ENCODE assay signal across 34 cellular contexts in genomic region chr17:79159471-79159870, GRCh38.
"Had no signal": no experiment of that assay in that cellular context is flagged by ENCODE, and none has a peak within 500 bp of the region (broad histone marks: within the 10 kb centered on the region; RNA-seq: fewer than 3 reads in every experiment).

No MANE protein-coding gene starts in this region.

- H3K4me1 ChIP-seq: adrenal gland, body of pancreas, esophagus squamous epithelium, gastroesophageal sphincter, heart right ventricle had no signal

- DNase-seq: activated B cell treated with CpG ODN at 0.5 μM for 24 hours; activated CD4-positive, alpha-beta memory T cell treated with anti-CD3 and anti-CD28 coated beads for 36 hours; activated CD4-positive, alpha-beta T cell treated with anti-CD3 and anti-CD28 coated beads for 36 hours; activated CD4-positive, alpha-beta T cell treated with anti-CD3 and anti-CD28 coated beads, Interleukin-2, amount 10 ng/mL, durations not matched to agents 24 days and 14 days; activated CD8-positive, alpha-beta memory T cell treated with anti-CD3 and anti-CD28 coated beads, Interleukin-2, amount 10 ng/mL, durations not matched to agents 7 days and 5 days; activated CD8-positive, alpha-beta memory T cell treated with anti-CD3 and anti-CD28 coated beads, Interleukin-2, amount 50 U/mL, for 4 hours; activated CD8-positive, alpha-beta T cell treated with anti-CD3 and anti-CD28 coated beads, Interleukin-2, amount 10 ng/mL, durations not matched to agents 7 days and 5 days; activated effector memory CD4-positive, alpha-beta T cell treated with anti-CD3 and anti-CD28 coated beads, Interleukin-2, amount 50 U/mL, for 16 hours; activated naive CD4-positive, alpha-beta T cell treated with anti-CD3 and anti-CD28 coated beads for 36 hours; activated naive CD8-positive, alpha-beta T cell treated with anti-CD3 and anti-CD28 coated beads for 36 hours; activated naive CD8-positive, alpha-beta T cell treated with anti-CD3 and anti-CD28 coated beads, Interleukin-2, amount 50 U/mL, for 24 hours; activated T-cell treated with anti-CD3 and anti-CD28 coated beads, Interleukin-2, amount 50 U/mL, for 1 hour; activated T-cell treated with anti-CD3 and anti-CD28 coated beads, Interleukin-2, amount 50 U/mL, for 48 hours; adrenal gland; amygdala; aorta; body of pancreas; cortex of kidney; dermis blood vessel endothelial cell; effector CD4-positive, alpha-beta T cell; effector memory CD8-positive, alpha-beta T cell; esophagus squamous epithelium; foreskin melanocyte; heart right ventricle; T-helper 2 cell had no signal

- H3K4me3 Mint-ChIP-seq: activated B cell treated with CpG ODN at 0.5 μM for 24 hours; activated CD4-positive, alpha-beta memory T cell treated with anti-CD3 and anti-CD28 coated beads for 36 hours; activated CD4-positive, alpha-beta T cell treated with anti-CD3 and anti-CD28 coated beads for 36 hours; activated CD4-positive, alpha-beta T cell treated with anti-CD3 and anti-CD28 coated beads, Interleukin-2, amount 10 ng/mL, durations not matched to agents 24 days and 14 days; activated CD8-positive, alpha-beta memory T cell treated with anti-CD3 and anti-CD28 coated beads, Interleukin-2, amount 10 ng/mL, durations not matched to agents 7 days and 5 days; activated CD8-positive, alpha-beta T cell treated with anti-CD3 and anti-CD28 coated beads, Interleukin-2, amount 10 ng/mL, durations not matched to agents 7 days and 5 days; activated naive CD4-positive, alpha-beta T cell treated with anti-CD3 and anti-CD28 coated beads for 36 hours; activated naive CD4-positive, alpha-beta T cell treated with anti-CD3 and anti-CD28 coated beads, Interleukin-2, amount 50 U/mL, for 24 hours; activated naive CD8-positive, alpha-beta T cell treated with anti-CD3 and anti-CD28 coated beads for 36 hours; activated naive CD8-positive, alpha-beta T cell treated with anti-CD3 and anti-CD28 coated beads, Interleukin-2, amount 50 U/mL, for 24 hours; activated T-helper 1 cell treated with anti-CD3 and anti-CD28 coated beads, Interleukin-12 subunit alpha, Interleukin-12 subunit beta, Interleukin-2, Interleukin-4 antibody, amounts not matched to agents 30 ng/mL and 10 ng/mL and 1 ng/mL, durations not matched to agents 14 hours and 24 hours and 36 hours; effector memory CD8-positive, alpha-beta T cell had no signal

- ATAC-seq: activated CD4-positive, alpha-beta T cell treated with anti-CD3 and anti-CD28 coated beads for 36 hours; activated CD4-positive, CD25-positive, alpha-beta regulatory T cell treated with anti-CD3 and anti-CD28 coated beads, Interleukin-2, amount 50 U/mL, for 24 hours; activated CD8-positive, alpha-beta memory T cell treated with anti-CD3 and anti-CD28 coated beads, Interleukin-2, amount 10 ng/mL, durations not matched to agents 7 days and 5 days; activated CD8-positive, alpha-beta T cell treated with anti-CD3 and anti-CD28 coated beads, Interleukin-2, amount 10 ng/mL, durations not matched to agents 7 days and 5 days; activated naive CD8-positive, alpha-beta T cell treated with anti-CD3 and anti-CD28 coated beads, Interleukin-2, amount 50 U/mL, for 24 hours; body of pancreas; effector memory CD8-positive, alpha-beta T cell; gastroesophageal sphincter; heart right ventricle had no signal

- H3K27ac Mint-ChIP-seq: activated B cell treated with CpG ODN at 0.5 μM for 24 hours; activated CD4-positive, alpha-beta memory T cell treated with anti-CD3 and anti-CD28 coated beads for 36 hours; activated CD4-positive, alpha-beta T cell treated with anti-CD3 and anti-CD28 coated beads for 36 hours; activated CD4-positive, alpha-beta T cell treated with anti-CD3 and anti-CD28 coated beads, Interleukin-2, amount 10 ng/mL, durations not matched to agents 24 days and 14 days; activated CD8-positive, alpha-beta memory T cell treated with anti-CD3 and anti-CD28 coated beads, Interleukin-2, amount 10 ng/mL, durations not matched to agents 7 days and 5 days; activated CD8-positive, alpha-beta T cell treated with anti-CD3 and anti-CD28 coated beads, Interleukin-2, amount 10 ng/mL, durations not matched to agents 7 days and 5 days; activated naive CD4-positive, alpha-beta T cell treated with anti-CD3 and anti-CD28 coated beads for 36 hours; activated naive CD8-positive, alpha-beta T cell treated with anti-CD3 and anti-CD28 coated beads for 36 hours; activated naive CD8-positive, alpha-beta T cell treated with anti-CD3 and anti-CD28 coated beads, Interleukin-2, amount 50 U/mL, for 24 hours; activated T-helper 1 cell treated with anti-CD3 and anti-CD28 coated beads, Interleukin-12 subunit alpha, Interleukin-12 subunit beta, Interleukin-2, Interleukin-4 antibody, amounts not matched to agents 30 ng/mL and 10 ng/mL and 1 ng/mL, durations not matched to agents 14 hours and 24 hours and 36 hours; activated T-helper 2 cell treated with anti-CD3 and anti-CD28 coated beads, Interferon-gamma antibody, Interleukin-2, Interleukin-4, amounts not matched to agents 10 μg/mL and 5 μg/mL and 100 μg/mL, durations not matched to agents 14 hours and 24 hours and 36 hours; effector memory CD8-positive, alpha-beta T cell had no signal

- FAIRE-seq: colon, endometrium, endothelial cell of umbilical vein had no signal

- H3K27me3 ChIP-seq: body of pancreas had no signal

- H3K4me3 ChIP-seq: adrenal gland, body of pancreas, esophagus squamous epithelium, gastroesophageal sphincter, heart right ventricle had no signal

- H3K36me3 Mint-ChIP-seq: activated CD4-positive, alpha-beta memory T cell treated with anti-CD3 and anti-CD28 coated beads for 36 hours; activated CD8-positive, alpha-beta memory T cell treated with anti-CD3 and anti-CD28 coated beads, Interleukin-2, amount 10 ng/mL, durations not matched to agents 7 days and 5 days; activated naive CD4-positive, alpha-beta T cell treated with anti-CD3 and anti-CD28 coated beads, Interleukin-2, amount 50 U/mL, for 24 hours; activated naive CD8-positive, alpha-beta T cell treated with anti-CD3 and anti-CD28 coated beads for 36 hours had no signal

- H3K27me3 Mint-ChIP-seq: activated CD4-positive, alpha-beta memory T cell treated with anti-CD3 and anti-CD28 coated beads for 36 hours; activated CD4-positive, alpha-beta T cell treated with anti-CD3 and anti-CD28 coated beads for 36 hours; activated CD4-positive, alpha-beta T cell treated with anti-CD3 and anti-CD28 coated beads, Interleukin-2, amount 10 ng/mL, durations not matched to agents 24 days and 14 days; activated CD8-positive, alpha-beta memory T cell treated with anti-CD3 and anti-CD28 coated beads, Interleukin-2, amount 10 ng/mL, durations not matched to agents 7 days and 5 days; activated naive CD4-positive, alpha-beta T cell treated with anti-CD3 and anti-CD28 coated beads, Interleukin-2, amount 50 U/mL, for 24 hours; activated naive CD8-positive, alpha-beta T cell treated with anti-CD3 and anti-CD28 coated beads for 36 hours; activated naive CD8-positive, alpha-beta T cell treated with anti-CD3 and anti-CD28 coated beads, Interleukin-2, amount 50 U/mL, for 24 hours had no signal

- H3K9me3 ChIP-seq: adrenal gland, body of pancreas, esophagus squamous epithelium, gastroesophageal sphincter, heart right ventricle had no signal

- H3K9me3 Mint-ChIP-seq: activated B cell treated with CpG ODN at 0.5 μM for 24 hours; activated CD4-positive, alpha-beta memory T cell treated with anti-CD3 and anti-CD28 coated beads for 36 hours; activated CD4-positive, alpha-beta T cell treated with anti-CD3 and anti-CD28 coated beads, Interleukin-2, amount 10 ng/mL, durations not matched to agents 24 days and 14 days; activated naive CD4-positive, alpha-beta T cell treated with anti-CD3 and anti-CD28 coated beads for 36 hours; activated naive CD4-positive, alpha-beta T cell treated with anti-CD3 and anti-CD28 coated beads, Interleukin-2, amount 50 U/mL, for 24 hours; activated naive CD8-positive, alpha-beta T cell treated with anti-CD3 and anti-CD28 coated beads for 36 hours; activated naive CD8-positive, alpha-beta T cell treated with anti-CD3 and anti-CD28 coated beads, Interleukin-2, amount 50 U/mL, for 24 hours; activated T-helper 1 cell treated with anti-CD3 and anti-CD28 coated beads, Interleukin-12 subunit alpha, Interleukin-12 subunit beta, Interleukin-2, Interleukin-4 antibody, amounts not matched to agents 30 ng/mL and 10 ng/mL and 1 ng/mL, durations not matched to agents 14 hours and 24 hours and 36 hours; activated T-helper 2 cell treated with anti-CD3 and anti-CD28 coated beads, Interferon-gamma antibody, Interleukin-2, Interleukin-4, amounts not matched to agents 10 μg/mL and 5 μg/mL and 100 μg/mL, durations not matched to agents 14 hours and 24 hours and 36 hours; effector memory CD8-positive, alpha-beta T cell had no signal

- H3K4me1 Mint-ChIP-seq: activated B cell treated with CpG ODN at 0.5 μM for 24 hours; activated naive CD8-positive, alpha-beta T cell treated with anti-CD3 and anti-CD28 coated beads for 36 hours had no signal

- H3K27ac ChIP-seq: adrenal gland, body of pancreas, epithelial cell of prostate, esophagus squamous epithelium, gastroesophageal sphincter, heart right ventricle had no signal

- H3K36me3 ChIP-seq: adrenal gland, esophagus squamous epithelium, gastroesophageal sphincter, heart right ventricle had no signal
